10 cellular contexts compared by ENCODE assay signal in genomic region chr14:91351508-91351853, GRCh38.
DNase-seq lines count a peak whose midpoint lies in the region; ATAC-seq, FAIRE-seq and TF ChIP-seq lines count a peak whose summit lies in the region.
"Had no signal": no experiment of that assay in that cellular context is flagged by ENCODE, and none has a peak within 500 bp of the region (broad histone marks: within the 10 kb centered on the region; RNA-seq: fewer than 3 reads in every experiment).

No MANE protein-coding gene starts in this region.

- no peak overlapping the region for H2BK12ac ChIP-seq in H1 (ENCODE audit: low read depth, low read length)

- 84% methylated on average over 10 of the region's 10 CpGs; no CpG with 5 or more reads in 1 of the 2 experiments for WGBS in H1 (ENCODE audit: extremely low coverage in 1 of 2, insufficient coverage in 1 of 2, insufficient read length in 1 of 2, insufficient replicate concordance in 2 of 2, low coverage in 1 of 2, low lambda C conversion rate in 2 of 2, missing lambda C conversion rate in 1 of 2), 2 experiments

- H2AK5ac ChIP-seq in H1 (ENCODE audit: low read depth, low read length), result no peak overlapping the region

- TF ChIP-seq RAD21 in H1 (IDR thresholded peaks at IDR 0.05 in 1 of 2, conservative IDR thresholded peaks at IDR 0.05 in 1 of 2; ENCODE audit: low read depth in 2 of 2, low read length in 2 of 2), result no peak

- H3K79me2 ChIP-seq in OCI-LY3 (ENCODE audit: low read length) (peaks cover 86% of the 10 kb centered on the region), H1 (ENCODE audit: control insufficient read depth in 1 of 2, insufficient read depth in 2 of 2, low read length in 2 of 2) (peaks cover 2 to 37% of the 10 kb centered on the region in 2 experiments; a peak in 1 of 4 replicates), osteoblast (ENCODE audit: insufficient read depth, low read length) (no peaks in the 10 kb centered on the region)

- H3K27me3 ChIP-seq in OCI-LY3 (ENCODE audit: low read depth, low read length), result no peaks in the 10 kb centered on the region; the same call in 1 of the 2 replicates
- H3K27me3 ChIP-seq in H1 (replicated peaks in 1 of 4; ENCODE audit: control insufficient read depth in 3 of 4, extremely low read depth in 1 of 4, insufficient read depth in 3 of 4, low read length in 3 of 4), result no peaks in the 10 kb centered on the region
- H3K27me3 ChIP-seq in osteoblast (ENCODE audit: insufficient read depth, low read length), result peaks cover 5% of the 10 kb centered on the region

- H2BK120ac ChIP-seq in H1 (replicated peaks; ENCODE audit: low read depth, low read length), result no peak overlapping the region

- H3K9ac ChIP-seq in OCI-LY3 (ENCODE audit: low read length), result peak overlapping the region; percentile 20; the same call in 1 of the 2 replicates
- H3K9ac ChIP-seq in H1 (replicated peaks in 1 of 4; ENCODE audit: extremely low read depth in 1 of 4, low read depth in 3 of 4, low read length in 3 of 4), result no peak overlapping the region

- POLR2A ChIA-PET in H1 (lab: Charles Lee; ENCODE audit: partially characterized antibody), result interaction anchor here (1.1 kb wide), 1 partner anchor 158 kb away, joined by 3 read pairs; no protein-coding TSS in a partner anchor

- no peak for FAIRE-seq in H1 (lab: Jason Lieb, UNC)

- no peak overlapping the region for H3K14ac ChIP-seq in H1 (ENCODE audit: insufficient read length)

- H2BK20ac ChIP-seq in H1 (ENCODE audit: low read length), result no peak overlapping the region

- no peak overlapping the region for H4K91ac ChIP-seq in H1 (replicated peaks; ENCODE audit: insufficient read length, low read length)

- H3K4me2 ChIP-seq in OCI-LY3 (ENCODE audit: low read length) (peak overlapping the region; percentile 80), H1 (ENCODE audit: insufficient read depth in 1 of 2, low read depth in 2 of 2, low read length in 2 of 2) (no peak overlapping the region), osteoblast (ENCODE audit: insufficient read depth, low read length) (peak overlapping the region; percentile 84)

- H3K4me3 ChIP-seq in OCI-LY3 (ENCODE audit: low read length), result peak overlapping the region; percentile 59
- H3K4me3 ChIP-seq in H1 (ENCODE audit: extremely low read depth in 1 of 4, insufficient read depth in 2 of 4, low read depth in 3 of 4, low read length in 4 of 4), result no peak overlapping the region
- peak overlapping the region; percentile 69 for H3K4me3 ChIP-seq in osteoblast (ENCODE audit: insufficient read depth, low read length)

- H3K36me3 ChIP-seq in OCI-LY3 (replicated peaks; ENCODE audit: low read depth, low read length) (peaks cover 21% of the 10 kb centered on the region), H1 (ENCODE audit: control insufficient read depth in 2 of 4, insufficient read depth in 4 of 4, low read length in 3 of 4) (no peaks in the 10 kb centered on the region), osteoblast (ENCODE audit: insufficient read depth, low read length) (no peaks in the 10 kb centered on the region)

- H3K4me1 ChIP-seq in OCI-LY3 (ENCODE audit: low read length) (peaks cover 91% of the 10 kb centered on the region), H1 (replicated peaks in 1 of 4; ENCODE audit: control insufficient read depth in 3 of 4, insufficient read depth in 4 of 4, low read length in 3 of 4) (peaks cover 6 to 29% (median 15%) of the 10 kb centered on the region in 4 experiments), osteoblast (ENCODE audit: insufficient read depth, low read length) (peaks cover 9% of the 10 kb centered on the region)

- H2BK5ac ChIP-seq in H1 (ENCODE audit: low read depth, low read length), result peak overlapping the region; percentile 9; the same call in 1 of the 2 replicates

- H3K4ac ChIP-seq in H1 (replicated peaks; ENCODE audit: insufficient read length, low read depth, low read length), result no peak overlapping the region

- no peak for TF ChIP-seq EP300 in H1 (IDR thresholded peaks at IDR 0.05; ENCODE audit: borderline replicate concordance in 1 of 2, low read depth in 2 of 2, low read length in 2 of 2)

- no peak for ATAC-seq in HG03045 (IDR thresholded peaks at IDR 0.05; ENCODE audit: unreplicated experiment)

- no peak overlapping the region; the same call in 1 of the 2 replicates for H4K8ac ChIP-seq in H1 (ENCODE audit: extremely low read depth, insufficient read depth, low read length)

- H3K23ac ChIP-seq in H1 (ENCODE audit: insufficient read length), result no peak overlapping the region

- H3K9me3 ChIP-seq in OCI-LY3 (ENCODE audit: insufficient read depth, low read length) (no peaks in the 10 kb centered on the region), H1 (ENCODE audit: insufficient read depth in 2 of 2, low read depth in 1 of 2, low read length in 1 of 2) (no peaks in the 10 kb centered on the region), osteoblast (ENCODE audit: low read depth, low read length) (no peaks in the 10 kb centered on the region)

- peaks cover 74% of the 10 kb centered on the region for H4K20me1 ChIP-seq in OCI-LY3 (ENCODE audit: insufficient read depth, low read length)
- H4K20me1 ChIP-seq in H1 (replicated peaks in 1 of 2; ENCODE audit: control insufficient read depth in 1 of 2, insufficient read depth in 2 of 2, low read length in 2 of 2), result peaks cover 4 to 8% of the 10 kb centered on the region in 2 experiments
- H4K20me1 ChIP-seq in osteoblast (ENCODE audit: insufficient read depth, low read length), result no peaks in the 10 kb centered on the region

- H2AFZ ChIP-seq in OCI-LY3 (ENCODE audit: low read depth, low read length) (no peak overlapping the region), H1 (ENCODE audit: low read length) (no peak overlapping the region), osteoblast (ENCODE audit: low read length) (no peak overlapping the region)

- no peaks in the 10 kb centered on the region; the same call in 1 of the 2 replicates for H3K23me2 ChIP-seq in H1 (ENCODE audit: low read depth, low read length)

- no peak overlapping the region for H3K56ac ChIP-seq in H1 (replicated peaks; ENCODE audit: insufficient read length, low read depth, low read length)

- TF ChIP-seq POLR2A in H1 (IDR thresholded peaks at IDR 0.05; ENCODE audit: control extremely low read depth in 1 of 2, low read depth in 2 of 2, low read length in 2 of 2), result no peak

- H3K18ac ChIP-seq in H1 (ENCODE audit: extremely low read depth, low read length), result no peak overlapping the region

- H3K27ac ChIP-seq in OCI-LY3 (ENCODE audit: low read length) (peak overlapping the region; percentile 80), H1 (ENCODE audit: low read depth, low read length) (no peak overlapping the region), osteoblast (ENCODE audit: low read depth, low read length) (no peak overlapping the region)

- peaks cover 15% of the 10 kb centered on the region for H3K79me1 ChIP-seq in H1 (ENCODE audit: low read depth, low read length)

- no peak overlapping the region for H2BK15ac ChIP-seq in H1 (ENCODE audit: low read length)

- CTCF ChIA-PET in H1 (lab: Charles Lee; ENCODE audit: partially characterized antibody), result interaction anchor here (1.0 to 5.5 kb wide), 13 partner anchors 9 to 75 kb away, joined by 3 to 40 read pairs (median 5); no protein-coding TSS in a partner anchor

- peak; percentile 74 for DNase-seq in NCI-H2107 treated with DMSO at 0.1 percent for 48 hours (lab: John Stamatoyannopoulos, UW; ENCODE audit: unreplicated experiment)
- DNase-seq in NCI-H2107 (lab: John Stamatoyannopoulos, UW), result no peak
- no peak for DNase-seq in H1 (ENCODE audit: low read depth in 1 of 2, low spot score in 2 of 2)
- DNase-seq in osteoblast (ENCODE audit: insufficient read length, low spot score, missing footprints), result peak; percentile 29
- no peak for DNase-seq in iPS-NIHi7 (ENCODE audit: extremely low spot score)
- DNase-seq in NCI-H2081 treated with DMSO at 0.1 percent for 48 hours (lab: John Stamatoyannopoulos, UW), result no peak
- DNase-seq: 8988T, NCI-H524 treated with DMSO at 0.1 percent for 48 hours had no signal

- no peak overlapping the region for H4K5ac ChIP-seq in H1 (ENCODE audit: insufficient read length, low read depth, low read length)

- TF ChIP-seq CTCF in OCI-LY3 (IDR thresholded peaks at IDR 0.05; ENCODE audit: low read depth, low read length) (no peak), H1 (IDR thresholded peaks at IDR 0.05; ENCODE audit: control extremely low read depth in 1 of 3, insufficient read depth in 1 of 3, low read depth in 1 of 3, low read length in 3 of 3) (no peak), osteoblast (IDR thresholded peaks at IDR 0.05; ENCODE audit: extremely low read depth, low read depth, low read length) (no peak)

TF ChIP-seq in H1, 55 proteins besides CTCF, POLR2A, EP300 and RAD21 (continues in another document):
- TF ChIP-seq POLR2AphosphoS5 (IDR thresholded peaks at IDR 0.05; ENCODE audit: low read depth, low read length), result no peak
- TF ChIP-seq SIRT6 (IDR thresholded peaks at IDR 0.05; ENCODE audit: low read length), result no peak
- no peak for TF ChIP-seq SIX5 (IDR thresholded peaks at IDR 0.05; ENCODE audit: low read depth, low read length)

Comparison
In these comparisons a context has a peak if more than half of its experiments do, and no peak if none do; other contexts are left out.
1. DNase-seq: peak in NCI-H2107 treated with DMSO at 0.1 percent for 48 hours (single experiment) and osteoblast (single experiment); none in NCI-H2107 (single experiment), H1 (0 of 2), iPS-NIHi7 (single experiment) and NCI-H2081 treated with DMSO at 0.1 percent for 48 hours (single experiment).
2. H3K4me2 ChIP-seq: peak in OCI-LY3 (single experiment) and osteoblast (single experiment); none in H1 (0 of 2).
3. H3K4me3 ChIP-seq: peak in OCI-LY3 (single experiment) and osteoblast (single experiment); none in H1 (0 of 4).